ENCODE assay signal across 16 cellular contexts in the genomic region with DNA sequence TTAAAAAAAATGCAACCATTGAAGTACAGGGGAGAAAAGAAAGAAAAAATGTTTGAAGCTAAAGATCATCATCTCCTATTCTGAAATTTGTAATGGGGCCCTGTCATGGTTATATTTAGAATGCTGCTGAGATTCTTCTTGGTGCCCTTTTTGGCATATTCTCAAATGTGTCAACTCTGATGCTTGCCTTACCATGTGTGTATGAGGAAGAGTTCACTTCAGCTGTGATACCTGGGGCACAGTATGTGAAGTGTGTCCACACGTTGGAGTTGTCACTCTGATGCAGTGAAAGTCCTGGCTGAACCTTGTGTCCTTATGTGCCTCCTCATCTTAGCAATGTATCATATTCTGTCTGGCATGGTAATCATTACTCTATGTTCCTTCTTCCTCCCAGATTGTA.
DNase-seq lines count a peak whose midpoint lies in the region; ATAC-seq, FAIRE-seq and TF ChIP-seq lines count a peak whose summit lies in the region.
"Had no signal": no experiment of that assay in that cellular context is flagged by ENCODE, and none has a peak within 500 bp of the region (broad histone marks: within the 10 kb centered on the region; RNA-seq: fewer than 3 reads in every experiment).

No MANE protein-coding gene starts in this region.

- no peak overlapping the region for H3K27ac ChIP-seq in heart left ventricle
- H3K27ac ChIP-seq in right atrium auricular region: no peak overlapping the region
- H3K27ac ChIP-seq in psoas muscle: no peak overlapping the region

- DNase-seq in heart left ventricle (no peak), right atrium auricular region (ENCODE audit: low spot score) (no peak), left ventricle myocardium superior (no peak), psoas muscle (no peak), occipital lobe (lab: John Stamatoyannopoulos, UW) (no peak), H54 (ENCODE audit: insufficient read length, low spot score) (no peak)
- DNase-seq: C1 segment of cervical spinal cord; Calu3; CD4-positive, alpha-beta memory T cell; COR-L47; DND-41; GOT3; H7; HCEC 1CT had no signal

- WGBS in heart left ventricle, 4 donors: 0 to 54% (median 51%) methylated on average over 1 of the region's 1 CpG
- WGBS in psoas muscle, 3 donors: 0 to 28% (median 13%) methylated on average over 1 of the region's 1 CpG

- H3K27me3 ChIP-seq in heart left ventricle (no peaks in the 10 kb centered on the region), right atrium auricular region (no peaks in the 10 kb centered on the region), psoas muscle (ENCODE audit: insufficient read depth in 3 of 3, low read length in 2 of 3) (no peaks in the 10 kb centered on the region)

- TF ChIP-seq CTCF in heart left ventricle (IDR thresholded peaks at IDR 0.05): no peak
- TF ChIP-seq CTCF in right atrium auricular region (IDR thresholded peaks at IDR 0.05): no peak
- TF ChIP-seq CTCF in psoas muscle (IDR thresholded peaks at IDR 0.05): no peak

- H3K9me3 ChIP-seq in heart left ventricle: no peaks in the 10 kb centered on the region
- H3K9me3 ChIP-seq in right atrium auricular region: no peaks in the 10 kb centered on the region
- H3K9me3 ChIP-seq in psoas muscle: no peaks in the 10 kb centered on the region

- H3K36me3 ChIP-seq in heart left ventricle (no peaks in the 10 kb centered on the region), right atrium auricular region (no peaks in the 10 kb centered on the region), psoas muscle (ENCODE audit: insufficient read depth in 1 of 2, low read depth in 1 of 2) (no peaks in the 10 kb centered on the region)

- FAIRE-seq in H54 (lab: Jason Lieb, UNC): no peak
- FAIRE-seq: G401.6, GM12892 had no signal

- TF ChIP-seq POLR2A in heart left ventricle (IDR thresholded peaks at IDR 0.05) (no peak), H54 (IDR thresholded peaks at IDR 0.05; ENCODE audit: low read depth, low read length) (no peak)

- peaks cover 0 to 6% (median 0%) of the 10 kb centered on the region in 12 donors for H3K4me1 ChIP-seq in heart left ventricle
- no peaks in the 10 kb centered on the region for H3K4me1 ChIP-seq in right atrium auricular region
- no peaks in the 10 kb centered on the region for H3K4me1 ChIP-seq in psoas muscle

- intact Hi-C loops in heart left ventricle (cut with DNase I) (no loop called here), left ventricle myocardium superior (cut with micrococcal nuclease) (no loop called here), psoas muscle (cut with DNase I) (no loop called here)

- H3K4me3 ChIP-seq in heart left ventricle (no peak overlapping the region), right atrium auricular region (no peak overlapping the region), psoas muscle (no peak overlapping the region)

- ATAC-seq in heart left ventricle (peak; percentile 74 to 77 (median 75)), left ventricle myocardium superior (peak; percentile 83), psoas muscle (peak; percentile 64 to 86 (median 75))
